In the genomic region with DNA sequence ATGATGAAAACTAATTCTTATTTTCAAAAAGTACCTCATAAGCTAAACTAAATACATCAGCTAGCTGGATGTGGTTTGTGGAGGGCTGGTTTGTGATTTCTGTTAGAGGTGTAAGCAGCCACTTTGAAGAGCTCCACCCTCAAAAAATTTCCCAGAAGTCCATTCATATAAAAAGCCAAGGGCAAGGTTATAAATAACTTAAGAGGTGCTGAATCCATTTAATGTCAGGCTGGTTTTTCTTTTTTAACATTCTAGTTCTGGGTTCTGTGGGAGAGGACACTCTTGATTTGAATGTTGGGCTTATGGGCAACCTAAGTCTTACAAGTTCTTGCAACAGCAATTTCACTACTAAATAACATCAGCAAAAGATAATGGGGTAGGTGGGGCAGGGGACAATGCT, we compare ENCODE assay signal across 1 cellular context.
TF ChIP-seq lines count a peak whose summit lies in the region.

No MANE protein-coding gene starts in this region.

TF ChIP-seq in HepG2, 621 proteins besides CTCF, POLR2A, EP300 and RAD21:
- TF ChIP-seq TIGD3 (CRISPR knock-in tag; IDR thresholded peaks at IDR 0.05; ENCODE audit: borderline replicate concordance): no peak
- no peak for TF ChIP-seq NFE2L2 (IDR thresholded peaks at IDR 0.05; ENCODE audit: low read length)
- TF ChIP-seq, protein P1, sequence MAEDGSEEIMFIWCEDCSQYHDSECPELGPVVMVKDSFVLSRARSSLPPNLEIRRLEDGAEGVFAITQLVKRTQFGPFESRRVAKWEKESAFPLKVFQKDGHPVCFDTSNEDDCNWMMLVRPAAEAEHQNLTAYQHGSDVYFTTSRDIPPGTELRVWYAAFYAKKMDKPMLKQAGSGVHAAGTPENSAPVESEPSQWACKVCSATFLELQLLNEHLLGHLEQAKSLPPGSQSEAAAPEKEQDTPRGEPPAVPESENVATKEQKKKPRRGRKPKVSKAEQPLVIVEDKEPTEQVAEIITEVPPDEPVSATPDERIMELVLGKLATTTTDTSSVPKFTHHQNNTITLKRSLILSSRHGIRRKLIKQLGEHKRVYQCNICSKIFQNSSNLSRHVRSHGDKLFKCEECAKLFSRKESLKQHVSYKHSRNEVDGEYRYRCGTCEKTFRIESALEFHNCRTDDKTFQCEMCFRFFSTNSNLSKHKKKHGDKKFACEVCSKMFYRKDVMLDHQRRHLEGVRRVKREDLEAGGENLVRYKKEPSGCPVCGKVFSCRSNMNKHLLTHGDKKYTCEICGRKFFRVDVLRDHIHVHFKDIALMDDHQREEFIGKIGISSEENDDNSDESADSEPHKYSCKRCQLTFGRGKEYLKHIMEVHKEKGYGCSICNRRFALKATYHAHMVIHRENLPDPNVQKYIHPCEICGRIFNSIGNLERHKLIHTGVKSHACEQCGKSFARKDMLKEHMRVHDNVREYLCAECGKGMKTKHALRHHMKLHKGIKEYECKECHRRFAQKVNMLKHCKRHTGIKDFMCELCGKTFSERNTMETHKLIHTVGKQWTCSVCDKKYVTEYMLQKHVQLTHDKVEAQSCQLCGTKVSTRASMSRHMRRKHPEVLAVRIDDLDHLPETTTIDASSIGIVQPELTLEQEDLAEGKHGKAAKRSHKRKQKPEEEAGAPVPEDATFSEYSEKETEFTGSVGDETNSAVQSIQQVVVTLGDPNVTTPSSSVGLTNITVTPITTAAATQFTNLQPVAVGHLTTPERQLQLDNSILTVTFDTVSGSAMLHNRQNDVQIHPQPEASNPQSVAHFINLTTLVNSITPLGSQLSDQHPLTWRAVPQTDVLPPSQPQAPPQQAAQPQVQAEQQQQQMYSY (CRISPR knock-in tag; IDR thresholded peaks at IDR 0.05): no peak
- no peak for TF ChIP-seq ZNF556 (CRISPR knock-in tag; IDR thresholded peaks at IDR 0.05; ENCODE audit: borderline replicate concordance)
- no peak for TF ChIP-seq ZSCAN25 (CRISPR knock-in tag; IDR thresholded peaks at IDR 0.05)
- no peak for TF ChIP-seq ZNF383 (CRISPR knock-in tag; IDR thresholded peaks at IDR 0.05; ENCODE audit: borderline replicate concordance)
